9 cellular contexts compared by ENCODE assay signal in genomic region chr10:100009283-100009792, GRCh38. TPM values are rescaled to one million over a fixed set of nuclear protein-coding genes. Genes with fewer than 3 reads are reported as not detected.
A peak's percentile ranks its signal among the peaks of the same experiment; 100 is the strongest.
DNase-seq lines count a peak whose midpoint lies in the region; ATAC-seq, FAIRE-seq and TF ChIP-seq lines count a peak whose summit lies in the region.
"Had no signal": no experiment of that assay in that cellular context is flagged by ENCODE, and none has a peak within 500 bp of the region (broad histone marks: within the 10 kb centered on the region; RNA-seq: fewer than 3 reads in every experiment).

No MANE protein-coding gene starts in this region.

- peak overlapping the region; percentile 93 for H3K4me2 ChIP-seq in endothelial cell of umbilical vein (ENCODE audit: insufficient read depth, low read length)

- H2AFZ ChIP-seq in endothelial cell of umbilical vein (ENCODE audit: low read depth, low read length): no peak overlapping the region

- H3K79me2 ChIP-seq in endothelial cell of umbilical vein (ENCODE audit: control insufficient read depth, insufficient read depth, low read length): peaks cover 42% of the 10 kb centered on the region

- ATAC-seq in GM19397 (IDR thresholded peaks at IDR 0.05; ENCODE audit: unreplicated experiment) (peak; percentile 59), HG03432 (IDR thresholded peaks at IDR 0.05; ENCODE audit: unreplicated experiment) (peak; percentile 53), SK-N-SH treated with all-trans-retinoic acid at 6 μM for 48 hours (peak; percentile 54)

- H3K36me3 ChIP-seq in endothelial cell of umbilical vein (ENCODE audit: control insufficient read depth in 2 of 2, extremely low read depth in 1 of 2, insufficient read depth in 2 of 2, low read length in 2 of 2) (no peaks in the 10 kb centered on the region), muscle layer of colon (ENCODE audit: insufficient read depth, low read length) (no peaks in the 10 kb centered on the region)

- intact Hi-C loops in endothelial cell of umbilical vein (cut with micrococcal nuclease): loop anchor here (5.0 kb wide), 1 partner anchor 227 kb away; the partner anchor contains the start of gene ABCC2

- H3K27ac ChIP-seq in endothelial cell of umbilical vein (ENCODE audit: insufficient read depth, low read depth, low read length): peak overlapping the region; percentile 83
- peak overlapping the region; percentile 85 for H3K27ac ChIP-seq in muscle layer of colon (ENCODE audit: low read depth, low read length)

- no peaks in the 10 kb centered on the region for H3K9me1 ChIP-seq in endothelial cell of umbilical vein (replicated peaks; ENCODE audit: control insufficient read depth, extremely low read depth, insufficient read depth, low read length)

- H3K9me3 ChIP-seq in endothelial cell of umbilical vein (replicated peaks; ENCODE audit: control insufficient read depth, insufficient read depth, low read length): no peaks in the 10 kb centered on the region
- H3K9me3 ChIP-seq in muscle layer of colon (ENCODE audit: low read length): no peaks in the 10 kb centered on the region

- H3K27me3 ChIP-seq in endothelial cell of umbilical vein (ENCODE audit: control insufficient read depth in 2 of 2, insufficient read depth in 2 of 2, low read length in 2 of 2): no peaks in the 10 kb centered on the region
- H3K27me3 ChIP-seq in muscle layer of colon (ENCODE audit: control insufficient read depth in 1 of 2, insufficient read depth in 2 of 2, low read length in 2 of 2): no peaks in the 10 kb centered on the region

- H3K4me1 ChIP-seq in endothelial cell of umbilical vein (ENCODE audit: control insufficient read depth, extremely low read depth, insufficient read depth, low read length) (peaks cover 38% of the 10 kb centered on the region), muscle layer of colon (ENCODE audit: insufficient read depth, low read length) (peaks cover 42% of the 10 kb centered on the region)

- POLR2A ChIA-PET in endothelial cell of umbilical vein (lab: Charles Lee): no interaction called here

- peak in 1 of 2 donors; percentile 69 for TF ChIP-seq CTCF in endothelial cell of umbilical vein (IDR thresholded peaks at IDR 0.05; ENCODE audit: extremely low read depth in 1 of 2, insufficient read depth in 1 of 2, low read depth in 1 of 2, low read length in 2 of 2)

- dilution Hi-C loops in endothelial cell of umbilical vein (cut with MboI; ENCODE audit: extremely low pct_ligation_motif_present, low sequenced_read_pairs): no loop called here

- H3K9ac ChIP-seq in endothelial cell of umbilical vein (replicated peaks; ENCODE audit: extremely low read depth, insufficient read depth, low read length) (peak overlapping the region; percentile 92), muscle layer of colon (ENCODE audit: low read length) (peak overlapping the region; percentile 67)

- CTCF ChIA-PET in endothelial cell of umbilical vein (lab: Charles Lee): interaction anchor here (0.7 to 4.2 kb wide), 55 partner anchors 8 to 277 kb away, joined by 3 to 81 read pairs (median 7); partner anchors contain the start of genes COX15 and CUTC

- peak overlapping the region; percentile 75 to 99 (median 96) for H3K4me3 ChIP-seq in endothelial cell of umbilical vein (replicated peaks in 1 of 3; ENCODE audit: insufficient read depth in 1 of 3, low read depth in 1 of 3, low read length in 3 of 3)
- H3K4me3 ChIP-seq in muscle layer of colon (ENCODE audit: low read depth in 1 of 2, low read length in 2 of 2): peak overlapping the region; percentile 82 to 99

- no peaks in the 10 kb centered on the region for H4K20me1 ChIP-seq in endothelial cell of umbilical vein (replicated peaks; ENCODE audit: control insufficient read depth, extremely low read depth, insufficient read depth, low read length)

- DNase-seq in NCI-H1092 (lab: John Stamatoyannopoulos, UW): peak; percentile 32
- DNase-seq in NCI-H1092 treated with DMSO at 0.1 percent for 48 hours (lab: John Stamatoyannopoulos, UW): no peak
- peak; percentile 44 for DNase-seq in endothelial cell of umbilical vein (ENCODE audit: low read depth, low spot score)
- DNase-seq in cerebellar nuclear complex (lab: John Stamatoyannopoulos, UW): no peak

- no peak for TF ChIP-seq POLR2A in endothelial cell of umbilical vein (IDR thresholded peaks at IDR 0.05; ENCODE audit: low read depth, low read length)

- FAIRE-seq in endothelial cell of umbilical vein (lab: Jason Lieb, UNC): no peak
- FAIRE-seq: A204.1 had no signal

- no TSS peak for BruUV-seq in endothelial cell of umbilical vein (replicated peaks; lab: Mats Ljungman, UMichigan)

TF ChIP-seq in SK-N-SH treated with all-trans-retinoic acid at 6 μM for 48 hours, 23 proteins besides CTCF, POLR2A, EP300 and RAD21 (continues in another document):
- no peak for TF ChIP-seq GLIS3 (CRISPR knock-in tag; IDR thresholded peaks at IDR 0.05)
- no peak for TF ChIP-seq ZNF565 (CRISPR knock-in tag; conservative IDR thresholded peaks at IDR 0.05; ENCODE audit: low read depth)
- TF ChIP-seq ZNF8 (CRISPR knock-in tag; IDR thresholded peaks at IDR 0.05): no peak
- no peak for TF ChIP-seq TCF4 (CRISPR knock-in tag; IDR thresholded peaks at IDR 0.05; ENCODE audit: borderline replicate concordance)
- no peak for TF ChIP-seq OSR1 (CRISPR knock-in tag; IDR thresholded peaks at IDR 0.05)
- no peak for TF ChIP-seq RARB (CRISPR knock-in tag; IDR thresholded peaks at IDR 0.05)
- no peak for TF ChIP-seq ARNTL (CRISPR knock-in tag; IDR thresholded peaks at IDR 0.05; ENCODE audit: borderline replicate concordance, low read depth)
- no peak for TF ChIP-seq POU6F1 (CRISPR knock-in tag; IDR thresholded peaks at IDR 0.05; ENCODE audit: borderline replicate concordance, low read depth)
- TF ChIP-seq ZC3H10 (CRISPR knock-in tag; IDR thresholded peaks at IDR 0.05): no peak

TF ChIP-seq in endothelial cell of umbilical vein, 7 proteins besides CTCF, POLR2A, EP300 and RAD21:
- no peak for TF ChIP-seq POLR2AphosphoS5 (IDR thresholded peaks at IDR 0.05; ENCODE audit: insufficient read depth, low read depth, low read length)
- TF ChIP-seq MYC (IDR thresholded peaks at IDR 0.05; ENCODE audit: low read depth, low read length): no peak
- TF ChIP-seq GATA2 (IDR thresholded peaks at IDR 0.05; ENCODE audit: insufficient read depth, insufficient read length, low read depth, low read length): no peak
- TF ChIP-seq EZH2 (IDR thresholded peaks at IDR 0.05; ENCODE audit: borderline replicate concordance, low read depth, low read length, severe bottlenecking): no peak

RNA-seq across cellular contexts. Expression of gene DNMBP, which starts 0.4 kb away (rescaled TPM):
- 53.4 and 56.1 TPM in 2 replicates for total RNA-seq in endothelial cell of umbilical vein
- polyA plus RNA-seq in endothelial cell of umbilical vein: 28.0 and 32.0 TPM in 2 replicates
- polyA plus RNA-seq in endothelial cell of umbilical vein (2011; cell fraction: cytosol; rRNA removed): 38.1 and 46.2 TPM in 2 replicates
- 99.9 and 110 TPM in 2 replicates for polyA plus RNA-seq in endothelial cell of umbilical vein (2011; cell fraction: nucleus; rRNA removed)
- 32.2 and 38.9 TPM in 2 replicates for polyA plus RNA-seq in endothelial cell of umbilical vein (2012)
- polyA minus RNA-seq in endothelial cell of umbilical vein: 45.9 and 49.5 TPM in 2 replicates
- 5.4 TPM for polyA minus RNA-seq in endothelial cell of umbilical vein (2011; cell fraction: cytosol; rRNA and poly(A)+ RNA removed)
- 72.5 and 97.0 TPM in 2 replicates for polyA minus RNA-seq in endothelial cell of umbilical vein (2011; cell fraction: nucleus; rRNA and poly(A)+ RNA removed)

Comparison
In these comparisons a context has a peak if more than half of its experiments do, and no peak if none do; other contexts are left out.
1. DNase-seq: peak in NCI-H1092 (single experiment) and endothelial cell of umbilical vein (single experiment); none in NCI-H1092 treated with DMSO at 0.1 percent for 48 hours (single experiment) and cerebellar nuclear complex (0 of 2).
2. Peak in every context shown above with its lines, with median percentiles within 50 percentile points of each other: ATAC-seq.